ENCODE assay signal across 16 cellular contexts in genomic region chr2:134070281-134070731, GRCh38.
DNase-seq lines count a peak whose midpoint lies in the region; ATAC-seq, FAIRE-seq and TF ChIP-seq lines count a peak whose summit lies in the region.
"Had no signal": no experiment of that assay in that cellular context is flagged by ENCODE, and none has a peak within 500 bp of the region (broad histone marks: within the 10 kb centered on the region; RNA-seq: fewer than 3 reads in every experiment).

No MANE protein-coding gene starts in this region.

- H3K23ac ChIP-seq in mesenchymal stem cell (ENCODE audit: low read length in 2 of 2): no peak overlapping the region

- no peaks in the 10 kb centered on the region for H3K4me1 ChIP-seq in A673 (ENCODE audit: insufficient read depth, low read length, poor library complexity, severe bottlenecking)
- no peaks in the 10 kb centered on the region for H3K4me1 ChIP-seq in astrocyte (ENCODE audit: insufficient read depth, low read length)
- peaks cover 3% of the 10 kb centered on the region for H3K4me1 ChIP-seq in mesenchymal stem cell (ENCODE audit: control insufficient read depth, insufficient read depth, low read depth, low read length)
- H3K4me1 ChIP-seq in upper lobe of left lung: no peaks in the 10 kb centered on the region

- no peak overlapping the region for H4K91ac ChIP-seq in mesenchymal stem cell (ENCODE audit: low read length)

- H3K27ac ChIP-seq in A673 (ENCODE audit: low read depth, low read length, poor library complexity, severe bottlenecking): no peak overlapping the region
- no peak overlapping the region for H3K27ac ChIP-seq in astrocyte (ENCODE audit: low read depth, low read length)
- H3K27ac ChIP-seq in mesenchymal stem cell (ENCODE audit: low read length, poor library complexity, severe bottlenecking): peak overlapping the region; percentile 50
- no peak overlapping the region for H3K27ac ChIP-seq in upper lobe of left lung

- ATAC-seq in activated CD8-positive, alpha-beta T cell treated with anti-CD3 and anti-CD28 coated beads, Interleukin-2, amount 10 ng/mL, durations not matched to agents 7 days and 5 days: no peak
- ATAC-seq in upper lobe of left lung (ENCODE audit: low FRiP score in 2 of 2): no peak

- H3K27me3 ChIP-seq in A673 (replicated peaks; ENCODE audit: insufficient read depth, low read depth, low read length, poor library complexity): peaks cover 6% of the 10 kb centered on the region
- H3K27me3 ChIP-seq in astrocyte (ENCODE audit: insufficient read depth, low read length): peaks cover 2% of the 10 kb centered on the region
- H3K27me3 ChIP-seq in mesenchymal stem cell (ENCODE audit: control insufficient read depth in 1 of 2, insufficient read depth in 1 of 2, low read length in 2 of 2): peaks cover 0 to under 1% of the 10 kb centered on the region in 2 experiments
- H3K27me3 ChIP-seq in upper lobe of left lung: no peaks in the 10 kb centered on the region

- no peaks in the 10 kb centered on the region for H3K79me1 ChIP-seq in mesenchymal stem cell (replicated peaks; ENCODE audit: low read length, poor library complexity, severe bottlenecking)

- H3K36me3 ChIP-seq in A673 (ENCODE audit: insufficient read depth, low read length, poor library complexity, severe bottlenecking) (no peaks in the 10 kb centered on the region), astrocyte (ENCODE audit: insufficient read depth, low read length) (no peaks in the 10 kb centered on the region), mesenchymal stem cell (ENCODE audit: control insufficient read depth in 1 of 2, insufficient read depth in 2 of 2, low read depth in 1 of 2, low read length in 2 of 2) (no peaks in the 10 kb centered on the region), upper lobe of left lung (no peaks in the 10 kb centered on the region)

- no peak overlapping the region for H3K18ac ChIP-seq in mesenchymal stem cell (ENCODE audit: low read depth in 1 of 2, low read length in 2 of 2)

- no peak for FAIRE-seq in astrocyte (lab: Jason Lieb, UNC)

- no peaks in the 10 kb centered on the region for H4K20me1 ChIP-seq in astrocyte (ENCODE audit: insufficient read depth, low read length)

- POLR2A ChIA-PET in A673 (lab: Charles Lee; ENCODE audit: low non-redundant PET): no interaction called here
- POLR2A ChIA-PET in activated CD8-positive, alpha-beta T cell treated with anti-CD3 and anti-CD28 coated beads, Interleukin-2, amount 10 ng/mL, durations not matched to agents 7 days and 5 days (lab: Charles Lee): no interaction called here

- peaks cover 12% of the 10 kb centered on the region for H3K27me3 Mint-ChIP-seq in astrocyte (ENCODE audit: low read depth, unreplicated experiment)
- peaks cover 4% of the 10 kb centered on the region for H3K27me3 Mint-ChIP-seq in activated CD8-positive, alpha-beta T cell treated with anti-CD3 and anti-CD28 coated beads, Interleukin-2, amount 10 ng/mL, durations not matched to agents 7 days and 5 days (ENCODE audit: low read depth)

- H2AK5ac ChIP-seq in mesenchymal stem cell (ENCODE audit: low read length, severe bottlenecking): no peak overlapping the region

- H2BK5ac ChIP-seq in mesenchymal stem cell (ENCODE audit: low read depth, low read length, poor library complexity, severe bottlenecking): no peak overlapping the region

- 93% methylated on average over 6 of the region's 6 CpGs for WGBS in mesenchymal stem cell
- 85 to 93% methylated on average over 6 of the region's 6 CpGs for WGBS in upper lobe of left lung, 2 donors

- H3K4ac ChIP-seq in mesenchymal stem cell (ENCODE audit: low read depth in 1 of 2, low read length in 2 of 2): no peak overlapping the region

- H3K9me3 ChIP-seq in A673 (ENCODE audit: low read depth, low read length, poor library complexity, severe bottlenecking) (no peaks in the 10 kb centered on the region), astrocyte (ENCODE audit: insufficient read depth, low read depth, low read length) (no peaks in the 10 kb centered on the region), mesenchymal stem cell (ENCODE audit: control insufficient read depth, low read length) (no peaks in the 10 kb centered on the region), upper lobe of left lung (no peaks in the 10 kb centered on the region)

- H3K4me3 ChIP-seq in A673 (ENCODE audit: low read depth, low read length, poor library complexity, severe bottlenecking): no peak overlapping the region
- no peak overlapping the region for H3K4me3 ChIP-seq in astrocyte (ENCODE audit: insufficient read depth, low read depth, low read length)
- no peak overlapping the region for H3K4me3 ChIP-seq in mesenchymal stem cell (ENCODE audit: insufficient read depth in 1 of 2, low read depth in 1 of 2, low read length in 2 of 2)
- no peak overlapping the region for H3K4me3 ChIP-seq in upper lobe of left lung

- H3K4me2 ChIP-seq in astrocyte (ENCODE audit: low read length): peak overlapping the region; percentile 46
- H3K4me2 ChIP-seq in mesenchymal stem cell (ENCODE audit: low read length, poor library complexity, severe bottlenecking): no peak overlapping the region

- TF ChIP-seq CTCF in A673 (conservative IDR thresholded peaks at IDR 0.05; ENCODE audit: low read depth, low read length) (no peak), astrocyte (IDR thresholded peaks at IDR 0.05; ENCODE audit: insufficient read depth, low read depth, low read length) (no peak), upper lobe of left lung (IDR thresholded peaks at IDR 0.05) (no peak)

- CTCF ChIA-PET in A673 (lab: Charles Lee): no interaction called here
- CTCF ChIA-PET in activated CD8-positive, alpha-beta T cell treated with anti-CD3 and anti-CD28 coated beads, Interleukin-2, amount 10 ng/mL, durations not matched to agents 7 days and 5 days (lab: Charles Lee): no interaction called here

- H3K27ac Mint-ChIP-seq in astrocyte (ENCODE audit: unreplicated experiment): no peak overlapping the region
- H3K27ac Mint-ChIP-seq in activated CD8-positive, alpha-beta T cell treated with anti-CD3 and anti-CD28 coated beads, Interleukin-2, amount 10 ng/mL, durations not matched to agents 7 days and 5 days: no peak overlapping the region

- H2AFZ ChIP-seq in astrocyte (ENCODE audit: low read depth, low read length): no peak overlapping the region
- no peak overlapping the region for H2AFZ ChIP-seq in mesenchymal stem cell (ENCODE audit: low read depth, low read length)

- no peak overlapping the region for H2BK12ac ChIP-seq in mesenchymal stem cell (ENCODE audit: low read length in 2 of 2)

- H4K8ac ChIP-seq in mesenchymal stem cell (ENCODE audit: low read length): peak overlapping the region; percentile 9

- H3K4me3 Mint-ChIP-seq in astrocyte (ENCODE audit: unreplicated experiment): no peak overlapping the region
- H3K4me3 Mint-ChIP-seq in activated CD8-positive, alpha-beta T cell treated with anti-CD3 and anti-CD28 coated beads, Interleukin-2, amount 10 ng/mL, durations not matched to agents 7 days and 5 days: no peak overlapping the region

- no peak overlapping the region for H2BK120ac ChIP-seq in mesenchymal stem cell (ENCODE audit: low read depth, low read length)

- H3K9ac ChIP-seq in astrocyte (ENCODE audit: low read length) (no peak overlapping the region), mesenchymal stem cell (ENCODE audit: low read length) (no peak overlapping the region)

- H3K9me3 Mint-ChIP-seq in astrocyte (ENCODE audit: unreplicated experiment): peaks cover 10% of the 10 kb centered on the region
- H3K9me3 Mint-ChIP-seq in activated CD8-positive, alpha-beta T cell treated with anti-CD3 and anti-CD28 coated beads, Interleukin-2, amount 10 ng/mL, durations not matched to agents 7 days and 5 days (ENCODE audit: insufficient read depth): no peaks in the 10 kb centered on the region

- peak; percentile 6 for DNase-seq in A673 (ENCODE audit: low spot score)
- peak; percentile 86 for DNase-seq in HT1080 (ENCODE audit: low read depth)
- DNase-seq in astrocyte (ENCODE audit: low read depth): peak; percentile 31
- no peak for DNase-seq in mesenchymal stem cell
- DNase-seq in activated CD8-positive, alpha-beta T cell treated with anti-CD3 and anti-CD28 coated beads, Interleukin-2, amount 10 ng/mL, durations not matched to agents 7 days and 5 days: no peak
- DNase-seq in activated CD4-positive, alpha-beta T cell treated with anti-CD3 and anti-CD28 coated beads, Interleukin-2, amount 50 U/mL, for 48 hours: no peak
- DNase-seq in stimulated activated CD4-positive, alpha-beta T cell treated with anti-CD3 and anti-CD28 coated beads, Interleukin-2, amount 100 ng/mL, for 48 hours: no peak
- no peak for DNase-seq in upper lobe of left lung
- DNase-seq: 8988T, C1 segment of cervical spinal cord, HCEC 1CT, KG1, MM.1S, NCI-H1105 treated with DMSO at 0.1 percent for 48 hours, NCI-H187 treated with DMSO at 0.1 percent for 48 hours, NCI-H774 had no signal

- no peak overlapping the region for H2BK15ac ChIP-seq in mesenchymal stem cell (ENCODE audit: low read depth, poor library complexity, severe bottlenecking)

- intact Hi-C loops in A673 (cut with micrococcal nuclease; ENCODE audit: unreplicated experiment): no loop called here

- no peak for TF ChIP-seq POLR2A in upper lobe of left lung (IDR thresholded peaks at IDR 0.05)

- H3K4me1 Mint-ChIP-seq in astrocyte (ENCODE audit: low read depth, unreplicated experiment): peaks cover 6% of the 10 kb centered on the region
- H3K4me1 Mint-ChIP-seq in activated CD8-positive, alpha-beta T cell treated with anti-CD3 and anti-CD28 coated beads, Interleukin-2, amount 10 ng/mL, durations not matched to agents 7 days and 5 days (ENCODE audit: low read depth): no peaks in the 10 kb centered on the region

- no peak for TF ChIP-seq EP300 in upper lobe of left lung (IDR thresholded peaks at IDR 0.05)

- BruUV-seq in A673 (replicated peaks; lab: Mats Ljungman, UMichigan): no TSS peak

- H3K14ac ChIP-seq in mesenchymal stem cell (ENCODE audit: low read length in 2 of 2): no peak overlapping the region

- no peaks in the 10 kb centered on the region for H3K79me2 ChIP-seq in astrocyte (ENCODE audit: insufficient read depth, low read length)

- no peaks in the 10 kb centered on the region for H3K36me3 Mint-ChIP-seq in astrocyte (ENCODE audit: low read depth, unreplicated experiment)
- H3K36me3 Mint-ChIP-seq in activated CD8-positive, alpha-beta T cell treated with anti-CD3 and anti-CD28 coated beads, Interleukin-2, amount 10 ng/mL, durations not matched to agents 7 days and 5 days (ENCODE audit: low read depth): no peaks in the 10 kb centered on the region

Comparison
In these comparisons a context has a peak if more than half of its experiments do, and no peak if none do; other contexts are left out.
1. DNase-seq: peak in A673 (single experiment), HT1080 (single experiment) and astrocyte (single experiment); none in mesenchymal stem cell (single experiment), activated CD8-positive, alpha-beta T cell treated with anti-CD3 and anti-CD28 coated beads, Interleukin-2, amount 10 ng/mL, durations not matched to agents 7 days and 5 days (single experiment), activated CD4-positive, alpha-beta T cell treated with anti-CD3 and anti-CD28 coated beads, Interleukin-2, amount 50 U/mL, for 48 hours (0 of 2), stimulated activated CD4-positive, alpha-beta T cell treated with anti-CD3 and anti-CD28 coated beads, Interleukin-2, amount 100 ng/mL, for 48 hours (0 of 2) and upper lobe of left lung (0 of 2).